Comparison of ENCODE assay signal across 8 cellular contexts in genomic region chr10:80924063-80924952, GRCh38.
DNase-seq lines count a peak whose midpoint lies in the region; ATAC-seq and TF ChIP-seq lines count a peak whose summit lies in the region.

No MANE protein-coding gene starts in this region.

- ATAC-seq in GM18858 (IDR thresholded peaks at IDR 0.05; ENCODE audit: unreplicated experiment) (peak; percentile 73), foreskin keratinocyte (peak; percentile 77), HG03442 (IDR thresholded peaks at IDR 0.05; ENCODE audit: unreplicated experiment) (no peak), HG03095 (IDR thresholded peaks at IDR 0.05; ENCODE audit: unreplicated experiment) (no peak)

- peak; percentile 71 for TF ChIP-seq CTCF in foreskin keratinocyte (conservative IDR thresholded peaks at IDR 0.05)
- peak; percentile 10 to 59 (median 46) for TF ChIP-seq CTCF in prostate gland (IDR thresholded peaks at IDR 0.05)

- peak; percentile 6 for DNase-seq in COR-L47 (lab: John Stamatoyannopoulos, UW)
- DNase-seq in HPDE6-E6E7 (ENCODE audit: extremely low spot score), result peak; percentile 4
- DNase-seq in SW480 (ENCODE audit: low spot score), result peak; percentile 23
- DNase-seq in foreskin keratinocyte, result peak in 1 of 2 donors; percentile 15
- DNase-seq in prostate gland (ENCODE audit: low spot score), result peak; percentile 37

- TF ChIP-seq POLR2A in prostate gland (IDR thresholded peaks at IDR 0.05), result no peak

- H3K27me3 ChIP-seq in foreskin keratinocyte, result no peaks in the 10 kb centered on the region
- H3K27me3 ChIP-seq in prostate gland (replicated peaks; ENCODE audit: insufficient read depth), result no peaks in the 10 kb centered on the region

- no peak overlapping the region for H3K27ac ChIP-seq in foreskin keratinocyte
- H3K27ac ChIP-seq in prostate gland, result no peak overlapping the region

- no peaks in the 10 kb centered on the region for H3K9me3 ChIP-seq in prostate gland

- no peak overlapping the region for H3K4me3 ChIP-seq in prostate gland

- 47% methylated on average over 7 of the region's 7 CpGs for WGBS in prostate gland

- H3K36me3 ChIP-seq in prostate gland, result no peaks in the 10 kb centered on the region

- H3K4me1 ChIP-seq in foreskin keratinocyte (no peaks in the 10 kb centered on the region), prostate gland (replicated peaks) (no peaks in the 10 kb centered on the region)

- intact Hi-C loops in prostate gland (cut with DNase I), result loop anchor here (10.0 kb wide), 2 partner anchors 260 to 540 kb away; no protein-coding TSS in a partner anchor

Comparison
In these comparisons a context has a peak if more than half of its experiments do, and no peak if none do; other contexts are left out.
1. ATAC-seq: peak in GM18858 (single experiment) and foreskin keratinocyte (single experiment); none in HG03442 (single experiment) and HG03095 (single experiment).